ENCODE assay signal across 8 cellular contexts in genomic region chr15:31326729-31327673, GRCh38. TPM values are rescaled to one million over a fixed set of nuclear protein-coding genes. Genes with fewer than 3 reads are reported as not detected.
DNase-seq lines count a peak whose midpoint lies in the region; TF ChIP-seq lines count a peak whose summit lies in the region.

Gene KLF13, plus strand, starts transcription at chr15:31326835. Its CDS starts 378 bp downstream, at chr15:31327213.

- H3K9me3 Mint-ChIP-seq in nephron progenitor cell, result no peaks in the 10 kb centered on the region

- H3K4me3 Mint-ChIP-seq in nephron progenitor cell, result peak within 1 kb of the TSS; percentile 85

- no peak for DNase-seq in GM12864 (ENCODE audit: low read depth)
- DNase-seq in H4 (ENCODE audit: low spot score), result peak; percentile 22
- peak; percentile 71 for DNase-seq in MG63
- DNase-seq in activated T-helper 1 cell treated with anti-CD3 and anti-CD28 coated beads, Interleukin-2, amount 50 U/mL, for 16 hours (ENCODE audit: low read depth in 1 of 2, low spot score in 1 of 2), result peak; percentile 51 to 59
- peak; percentile 55 for DNase-seq in fibroblast of mammary gland (ENCODE audit: low read depth)
- DNase-seq in nephron progenitor cell, result peak; percentile 30
- no peak for DNase-seq in kidney glomerular epithelial cell (lab: John Stamatoyannopoulos, UW)

- no peak within 1 kb of the TSS for H3K27ac Mint-ChIP-seq in nephron progenitor cell

- peak within 1 kb of the TSS; percentile 89 for H3K4me3 ChIP-seq in GM12864 (ENCODE audit: low read depth, low read length)
- H3K4me3 ChIP-seq in MG63, result peak within 1 kb of the TSS; percentile 73
- H3K4me3 ChIP-seq in fibroblast of mammary gland (ENCODE audit: control insufficient read depth, low read depth, low read length), result peak within 1 kb of the TSS; percentile 57
- H3K4me3 ChIP-seq in thymus (ENCODE audit: low read length), result peak within 1 kb of the TSS; percentile 98

- peaks cover 39% of the 10 kb centered on the region for H3K27me3 Mint-ChIP-seq in nephron progenitor cell (ENCODE audit: low read depth, poor library complexity)

- H3K36me3 Mint-ChIP-seq in nephron progenitor cell (ENCODE audit: low read depth), result no peaks in the 10 kb centered on the region

- no peak for TF ChIP-seq CTCF in GM12864 (IDR thresholded peaks at IDR 0.05; ENCODE audit: low read depth, low read length, missing control alignments)
- no peak for TF ChIP-seq CTCF in fibroblast of mammary gland (conservative IDR thresholded peaks at IDR 0.05; ENCODE audit: control insufficient read depth, insufficient read depth, low read depth, low read length)
- no peak for TF ChIP-seq CTCF in nephron progenitor cell (IDR thresholded peaks at IDR 0.05)

- H3K4me1 ChIP-seq in thymus (ENCODE audit: control insufficient read depth, insufficient read depth, low read length), result peaks cover 54% of the 10 kb centered on the region

- H3K36me3 ChIP-seq in MG63 (no peaks in the 10 kb centered on the region), thymus (ENCODE audit: control insufficient read depth, insufficient read depth) (peaks cover 35% of the 10 kb centered on the region)

- peak within 1 kb of the TSS; percentile 100 for H3K27ac ChIP-seq in thymus (ENCODE audit: low read depth)

- peaks cover 41% of the 10 kb centered on the region for H3K4me1 Mint-ChIP-seq in nephron progenitor cell

- under 1% methylated on average over 151 of the region's 151 CpGs for WGBS in thymus

- no peaks in the 10 kb centered on the region for H3K27me3 ChIP-seq in MG63
- H3K27me3 ChIP-seq in thymus (ENCODE audit: control insufficient read depth, insufficient read depth), result no peaks in the 10 kb centered on the region

- H3K9me3 ChIP-seq in MG63 (no peaks in the 10 kb centered on the region), thymus (ENCODE audit: control insufficient read depth) (no peaks in the 10 kb centered on the region)

RNA-seq across cellular contexts. Expression of gene KLF13, which starts in this region (rescaled TPM):
- 12.0 and 20.8 TPM in 2 replicates for total RNA-seq in H4 (2014; rRNA removed; shearing (Covaris generic))
- total RNA-seq in MG63 (2014; rRNA removed; shearing (Covaris generic); ENCODE audit: low replicate concordance), result 39.1 and 47.2 TPM in 2 replicates
- 107 TPM for polyA plus RNA-seq in thymus

Comparison
In these comparisons a context has a peak if more than half of its experiments do, and no peak if none do; other contexts are left out.
1. DNase-seq: peak in H4 (single experiment), MG63 (single experiment), activated T-helper 1 cell treated with anti-CD3 and anti-CD28 coated beads, Interleukin-2, amount 50 U/mL, for 16 hours (2 of 2), fibroblast of mammary gland (single experiment) and nephron progenitor cell (single experiment); none in GM12864 (single experiment) and kidney glomerular epithelial cell (single experiment).
2. Peak in every context shown above with its lines, with median percentiles within 50 percentile points of each other: H3K4me3 ChIP-seq.